ENCODE assay signal across 11 cellular contexts in the genomic region with DNA sequence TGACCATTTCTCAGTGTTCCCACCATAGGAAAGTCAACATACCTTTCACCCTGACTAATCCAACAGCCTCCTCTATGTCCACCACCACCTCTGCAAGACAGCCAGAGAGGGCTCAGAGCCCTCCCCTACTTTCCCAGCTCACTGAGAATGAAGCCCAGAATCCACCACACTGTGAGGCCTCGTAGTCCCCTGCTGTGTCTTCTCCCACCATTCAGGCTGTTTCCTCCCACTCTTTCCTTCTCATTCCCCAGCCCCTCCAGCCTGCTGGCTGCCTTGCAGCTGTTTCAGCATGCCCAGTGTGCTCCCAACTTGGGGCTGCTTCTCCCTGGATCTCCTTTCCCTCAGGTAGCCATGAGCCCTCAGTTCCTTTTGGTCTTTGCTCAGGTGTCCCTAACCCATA. TPM values are rescaled to one million over a fixed set of nuclear protein-coding genes. Genes with fewer than 3 reads are reported as not detected.
A peak's percentile ranks its signal among the peaks of the same experiment; 100 is the strongest.
DNase-seq lines count a peak whose midpoint lies in the region; ATAC-seq, FAIRE-seq and TF ChIP-seq lines count a peak whose summit lies in the region.
"Had no signal": no experiment of that assay in that cellular context is flagged by ENCODE, and none has a peak within 500 bp of the region (broad histone marks: within the 10 kb centered on the region; RNA-seq: fewer than 3 reads in every experiment).

No MANE protein-coding gene starts in this region.

- H3K9ac ChIP-seq in endothelial cell of umbilical vein (replicated peaks; ENCODE audit: extremely low read depth, insufficient read depth, low read length) (peak overlapping the region; percentile 36), GM23248 (no peak overlapping the region)

- POLR2A ChIA-PET in CD8-positive, alpha-beta T cell (lab: Charles Lee) = interaction anchor here (1.0 to 1.4 kb wide), 2 partner anchors 10 to 12 kb away, joined by 3 read pairs; no protein-coding TSS in a partner anchor
- POLR2A ChIA-PET in endothelial cell of umbilical vein (lab: Charles Lee) = interaction anchor here (0.9 kb wide), 1 partner anchor 10 kb away, joined by 3 read pairs; no protein-coding TSS in a partner anchor

- FAIRE-seq in endothelial cell of umbilical vein (lab: Jason Lieb, UNC) = no peak

- H3K9me2 ChIP-seq in GM23248 (ENCODE audit: insufficient read depth) = no peaks in the 10 kb centered on the region

- peak overlapping the region; percentile 16 for H3K4me2 ChIP-seq in endothelial cell of umbilical vein (ENCODE audit: insufficient read depth, low read length)
- H3K4me2 ChIP-seq in GM23248 (ENCODE audit: unreplicated experiment) = no peak overlapping the region

- H3K79me2 ChIP-seq in endothelial cell of umbilical vein (ENCODE audit: control insufficient read depth, insufficient read depth, low read length) (peaks cover 7% of the 10 kb centered on the region), GM23248 (ENCODE audit: insufficient read depth) (peaks cover 20% of the 10 kb centered on the region; the same call in 1 of the 2 replicates)

- no peak overlapping the region for H3K27ac ChIP-seq in CD8-positive, alpha-beta T cell (ENCODE audit: low read depth, low read length)
- H3K27ac ChIP-seq in endothelial cell of umbilical vein (ENCODE audit: insufficient read depth, low read depth, low read length) = peak overlapping the region; percentile 60
- H3K27ac ChIP-seq in neutrophil = peak overlapping the region; percentile 7
- H3K27ac ChIP-seq in GM23248 = no peak overlapping the region
- H3K27ac ChIP-seq: cardiac muscle cell had no signal

- H3K27me3 Mint-ChIP-seq in CD8-positive, alpha-beta T cell (ENCODE audit: low read depth) = no peaks in the 10 kb centered on the region

- TF ChIP-seq CTCF in CD8-positive, alpha-beta T cell (IDR thresholded peaks at IDR 0.05) = no peak
- TF ChIP-seq CTCF in endothelial cell of umbilical vein (IDR thresholded peaks at IDR 0.05; ENCODE audit: extremely low read depth in 1 of 2, insufficient read depth in 1 of 2, low read depth in 1 of 2, low read length in 2 of 2) = no peak
- no peak for TF ChIP-seq CTCF in neutrophil (IDR thresholded peaks at IDR 0.05)

- no peak overlapping the region for H2AFZ ChIP-seq in endothelial cell of umbilical vein (ENCODE audit: low read depth, low read length)
- H2AFZ ChIP-seq in GM23248 = no peak overlapping the region

- CTCF ChIA-PET in CD8-positive, alpha-beta T cell (lab: Charles Lee) = interaction anchor here (0.9 to 1.0 kb wide), 3 partner anchors 9 to 249 kb away, joined by 3 read pairs; no protein-coding TSS in a partner anchor
- CTCF ChIA-PET in endothelial cell of umbilical vein (lab: Charles Lee) = interaction anchor here (0.7 to 2.0 kb wide), 11 partner anchors 9 to 286 kb away, joined by 3 to 7 read pairs (median 4); no protein-coding TSS in a partner anchor

- H3K9me3 Mint-ChIP-seq in CD8-positive, alpha-beta T cell = no peaks in the 10 kb centered on the region

- H3K4me3 ChIP-seq in CD8-positive, alpha-beta T cell (ENCODE audit: low read depth, low read length) = no peak overlapping the region
- no peak overlapping the region for H3K4me3 ChIP-seq in endothelial cell of umbilical vein (replicated peaks in 1 of 3; ENCODE audit: insufficient read depth in 1 of 3, low read depth in 1 of 3, low read length in 3 of 3)
- H3K4me3 ChIP-seq in neutrophil (ENCODE audit: low read depth in 1 of 2, low read length in 1 of 2) = no peak overlapping the region
- no peak overlapping the region for H3K4me3 ChIP-seq in GM23248
- H3K4me3 ChIP-seq: cardiac muscle cell, MG63 had no signal

- H3F3A ChIP-seq in GM23248 (ENCODE audit: insufficient read depth) = no peaks in the 10 kb centered on the region

- H4K20me1 ChIP-seq in endothelial cell of umbilical vein (replicated peaks; ENCODE audit: control insufficient read depth, extremely low read depth, insufficient read depth, low read length) (no peaks in the 10 kb centered on the region), GM23248 (ENCODE audit: insufficient read depth) (no peaks in the 10 kb centered on the region)

- 95 to 100% methylated on average over 1 of the region's 1 CpG for WGBS in GM23248 (ENCODE audit: low coverage in 1 of 2, low lambda C conversion rate in 2 of 2, missing lambda C conversion rate in 2 of 2), 2 experiments

- ATAC-seq in CD8-positive, alpha-beta T cell = no peak
- ATAC-seq in HG03097 (IDR thresholded peaks at IDR 0.05; ENCODE audit: low FRiP score, unreplicated experiment) = no peak
- ATAC-seq in HG03108 (IDR thresholded peaks at IDR 0.05; ENCODE audit: unreplicated experiment) = no peak

- no peaks in the 10 kb centered on the region for H3K9me3 ChIP-seq in CD8-positive, alpha-beta T cell (ENCODE audit: low read length)
- H3K9me3 ChIP-seq in endothelial cell of umbilical vein (replicated peaks; ENCODE audit: control insufficient read depth, insufficient read depth, low read length) = no peaks in the 10 kb centered on the region
- no peaks in the 10 kb centered on the region for H3K9me3 ChIP-seq in neutrophil
- no peaks in the 10 kb centered on the region for H3K9me3 ChIP-seq in GM23248 (ENCODE audit: low read depth)
- H3K9me3 ChIP-seq: MG63 had no signal

- no peaks in the 10 kb centered on the region for H3K36me3 ChIP-seq in CD8-positive, alpha-beta T cell (ENCODE audit: insufficient read depth, low read length)
- peaks cover 0 to 3% of the 10 kb centered on the region in 2 experiments for H3K36me3 ChIP-seq in endothelial cell of umbilical vein (ENCODE audit: control insufficient read depth in 2 of 2, extremely low read depth in 1 of 2, insufficient read depth in 2 of 2, low read length in 2 of 2)
- no peaks in the 10 kb centered on the region for H3K36me3 ChIP-seq in neutrophil
- H3K36me3 ChIP-seq in GM23248 (ENCODE audit: low read depth) = peaks cover 7% of the 10 kb centered on the region; the same call in 1 of the 2 replicates

- intact Hi-C loops in CD8-positive, alpha-beta T cell (cut with DNase I, micrococcal nuclease) = no loop called here
- intact Hi-C loops in endothelial cell of umbilical vein (cut with micrococcal nuclease) = no loop called here

- BruUV-seq in endothelial cell of umbilical vein (replicated peaks; lab: Mats Ljungman, UMichigan) = TSS peak; percentile 24

- in situ Hi-C loops in GM23248 (cut with MboI) = no loop called here

- peak overlapping the region; percentile 85 for H3K27ac Mint-ChIP-seq in CD8-positive, alpha-beta T cell

- no peaks in the 10 kb centered on the region for H3K9me1 ChIP-seq in endothelial cell of umbilical vein (replicated peaks; ENCODE audit: control insufficient read depth, extremely low read depth, insufficient read depth, low read length)

- no peak for DNase-seq in CD8-positive, alpha-beta T cell
- DNase-seq in NCI-H69 (lab: John Stamatoyannopoulos, UW) (peak; percentile 53), endothelial cell of umbilical vein (ENCODE audit: low read depth, low spot score) (peak; percentile 46), cerebellar nuclear complex (lab: John Stamatoyannopoulos, UW) (no peak), GM23248 (no peak)
- DNase-seq: activated CD4-positive, alpha-beta T cell treated with anti-CD3 and anti-CD28 coated beads for 4 hours; MG63 had no signal

- H3K4me3 Mint-ChIP-seq in CD8-positive, alpha-beta T cell = no peak overlapping the region

- dilution Hi-C loops in endothelial cell of umbilical vein (cut with MboI; ENCODE audit: extremely low pct_ligation_motif_present, low sequenced_read_pairs) = no loop called here

- peaks cover 79% of the 10 kb centered on the region for H3K4me1 Mint-ChIP-seq in CD8-positive, alpha-beta T cell (ENCODE audit: low read depth)

- TF ChIP-seq POLR2A in endothelial cell of umbilical vein (IDR thresholded peaks at IDR 0.05; ENCODE audit: low read depth, low read length) = no peak

- peaks cover 11% of the 10 kb centered on the region for H3K36me3 Mint-ChIP-seq in CD8-positive, alpha-beta T cell

- H3K27me3 ChIP-seq in CD8-positive, alpha-beta T cell (ENCODE audit: insufficient read depth, low read length) = no peaks in the 10 kb centered on the region
- H3K27me3 ChIP-seq in endothelial cell of umbilical vein (ENCODE audit: control insufficient read depth in 2 of 2, insufficient read depth in 2 of 2, low read length in 2 of 2) = no peaks in the 10 kb centered on the region
- no peaks in the 10 kb centered on the region for H3K27me3 ChIP-seq in neutrophil
- H3K27me3 ChIP-seq in GM23248 (replicated peaks; ENCODE audit: insufficient read depth) = no peaks in the 10 kb centered on the region
- H3K27me3 ChIP-seq: cardiac muscle cell, MG63 had no signal

- peaks cover 67% of the 10 kb centered on the region for H3K4me1 ChIP-seq in CD8-positive, alpha-beta T cell (ENCODE audit: insufficient read depth, low read length)
- H3K4me1 ChIP-seq in endothelial cell of umbilical vein (ENCODE audit: control insufficient read depth, extremely low read depth, insufficient read depth, low read length) = peaks cover 17% of the 10 kb centered on the region
- peaks cover 74 to 77% of the 10 kb centered on the region in 2 experiments for H3K4me1 ChIP-seq in neutrophil (ENCODE audit: control insufficient read depth in 1 of 2, insufficient read depth in 1 of 2, low read depth in 1 of 2, low read length in 1 of 2)
- no peaks in the 10 kb centered on the region for H3K4me1 ChIP-seq in GM23248 (ENCODE audit: insufficient read depth)

RNA-seq across cellular contexts. Expression of a gene that starts 27.0 kb away (rescaled TPM):
- 10 to 100 TPM; 74.0 to 80.1 TPM for total RNA-seq in CD8-positive, alpha-beta T cell
- 76.4 and 78.6 TPM in 2 replicates for total RNA-seq in endothelial cell of umbilical vein
- polyA plus RNA-seq in endothelial cell of umbilical vein (92.1 and 112 TPM in 2 replicates), GM23248 (2016; fragmentation: Nextera tagmentation; extraction: Ambion mirVana) (47.6 and 48.2 TPM in 2 replicates)
- 46.9 and 65.8 TPM in 2 replicates for polyA plus RNA-seq in endothelial cell of umbilical vein (2011; cell fraction: cytosol; rRNA removed)
- polyA plus RNA-seq in endothelial cell of umbilical vein (2011; cell fraction: nucleus; rRNA removed) = 526 and 636 TPM in 2 replicates
- 43.9 and 64.8 TPM in 2 replicates for polyA plus RNA-seq in endothelial cell of umbilical vein (2012)
- 54.7 and 76.1 TPM in 2 replicates for polyA minus RNA-seq in endothelial cell of umbilical vein
- polyA minus RNA-seq in endothelial cell of umbilical vein (2011; cell fraction: cytosol; rRNA and poly(A)+ RNA removed) = 25.5 TPM
- polyA minus RNA-seq in endothelial cell of umbilical vein (2011; cell fraction: nucleus; rRNA and poly(A)+ RNA removed) = 69.6 and 147 TPM in 2 replicates
- 40.8 and 45.2 TPM in 2 replicates for total RNA-seq in GM23248 (2014; rRNA removed; shearing (Covaris generic))

RNA-seq across cellular contexts. Expression of a gene that starts 51.1 kb away (rescaled TPM):
- 10 to 100 TPM; 61.8 to 68.7 TPM for total RNA-seq in CD8-positive, alpha-beta T cell
- total RNA-seq in endothelial cell of umbilical vein = 86.2 and 103 TPM in 2 replicates
- polyA plus RNA-seq in endothelial cell of umbilical vein (110 and 141 TPM in 2 replicates), GM23248 (2016; fragmentation: Nextera tagmentation; extraction: Ambion mirVana) (70.8 and 72.5 TPM in 2 replicates)
- 140 and 151 TPM in 2 replicates for polyA plus RNA-seq in endothelial cell of umbilical vein (2011; cell fraction: cytosol; rRNA removed)
- 148 and 166 TPM in 2 replicates for polyA plus RNA-seq in endothelial cell of umbilical vein (2011; cell fraction: nucleus; rRNA removed)
- polyA plus RNA-seq in endothelial cell of umbilical vein (2012) = 81.8 and 116 TPM in 2 replicates
- 120 and 128 TPM in 2 replicates for polyA minus RNA-seq in endothelial cell of umbilical vein
- polyA minus RNA-seq in endothelial cell of umbilical vein (2011; cell fraction: cytosol; rRNA and poly(A)+ RNA removed) = 58.8 TPM
- polyA minus RNA-seq in endothelial cell of umbilical vein (2011; cell fraction: nucleus; rRNA and poly(A)+ RNA removed) = 34.9 and 49.4 TPM in 2 replicates
- total RNA-seq in GM23248 (2014; rRNA removed; shearing (Covaris generic)) = 108 and 123 TPM in 2 replicates

Comparison
In these comparisons a context has a peak if more than half of its experiments do, and no peak if none do; other contexts are left out.
1. DNase-seq: peak in NCI-H69 (single experiment) and endothelial cell of umbilical vein (single experiment); none in CD8-positive, alpha-beta T cell (0 of 7), cerebellar nuclear complex (0 of 2) and GM23248 (single experiment).
2. H3K27ac ChIP-seq: peak in endothelial cell of umbilical vein (single experiment) and neutrophil (single experiment); none in CD8-positive, alpha-beta T cell (single experiment) and GM23248 (single experiment).